In genomic region chr19:54899646-54900045, GRCh38 we compare ENCODE assay signal across 12 cellular contexts. TPM values are rescaled to one million over a fixed set of nuclear protein-coding genes. Genes with fewer than 3 reads are reported as not detected.
A peak's percentile ranks its signal among the peaks of the same experiment; 100 is the strongest.
DNase-seq lines count a peak whose midpoint lies in the region; TF ChIP-seq lines count a peak whose summit lies in the region.
"Not testable (repeated sequence)": the region's sequence is repeated elsewhere in the genome, so short reads cannot be mapped to it uniquely, and the experiment has no call there.
"Had no signal": no experiment of that assay in that cellular context is flagged by ENCODE, and none has a peak within 500 bp of the region (broad histone marks: within the 10 kb centered on the region; RNA-seq: fewer than 3 reads in every experiment).

No MANE protein-coding gene starts in this region.

- intact Hi-C loops in spleen (cut with DNase I; ENCODE audit: low total_unique reads), result not testable (repeated sequence)

- peak overlapping the region; percentile 52 for H3K4ac ChIP-seq in mesendoderm (ENCODE audit: low read depth, low read length)

- not testable (repeated sequence) for H4K8ac ChIP-seq in mesendoderm (ENCODE audit: low read depth, low read length)

- H3K27ac ChIP-seq in HEK293 (ENCODE audit: extremely low read depth, low read depth, low read length); endodermal cell (ENCODE audit: low read depth, low read length); spleen: not testable (repeated sequence)
- peak overlapping the region; percentile 48 for H3K27ac ChIP-seq in mesendoderm (ENCODE audit: low read depth, low read length)
- H3K27ac ChIP-seq in neutrophil, result peak overlapping the region; percentile 62

- H3K36me3 Mint-ChIP-seq in activated naive CD4-positive, alpha-beta T cell treated with anti-CD3 and anti-CD28 coated beads, Interleukin-2, amount 50 U/mL, for 24 hours, result not testable (repeated sequence)
- peaks cover 32% of the 10 kb centered on the region for H3K36me3 Mint-ChIP-seq in endodermal cell (ENCODE audit: low read depth)

- peak overlapping the region; percentile 73 for H2BK120ac ChIP-seq in mesendoderm (ENCODE audit: low read depth, low read length)

- H3K79me1 ChIP-seq in mesendoderm (ENCODE audit: low read length), result not testable (repeated sequence)

- not testable (repeated sequence) for TF ChIP-seq CTCF in HEK293 (tag by site-specific recombination; IDR thresholded peaks at IDR 0.05); endodermal cell (conservative IDR thresholded peaks at IDR 0.05); neutrophil (IDR thresholded peaks at IDR 0.05); spleen (IDR thresholded peaks at IDR 0.05 in 8 of 11, conservative IDR thresholded peaks at IDR 0.05 in 3 of 11)

- not testable (repeated sequence) for H3K9ac ChIP-seq in endodermal cell (ENCODE audit: extremely low read depth, low read length, poor library complexity, severe bottlenecking); mesendoderm (ENCODE audit: low read length)

- not testable (repeated sequence) for TF ChIP-seq POLR2A in spleen (IDR thresholded peaks at IDR 0.05)

- H3K18ac ChIP-seq in mesendoderm (ENCODE audit: low read length), result peak overlapping the region; percentile 80

- not testable (repeated sequence) for H3K9me3 ChIP-seq in HEK293 (ENCODE audit: control insufficient read depth, insufficient read depth, low read depth, low read length); endodermal cell (ENCODE audit: control insufficient read depth, low read length); neutrophil; spleen

- POLR2A ChIA-PET in HEK293 (lab: Yijun Ruan, JAX), result not testable (repeated sequence)

- H3K4me3 ChIP-seq in HEK293 (ENCODE audit: low read depth, low read length); mesendoderm (ENCODE audit: low read length); neutrophil (ENCODE audit: low read depth in 1 of 2, low read length in 1 of 2); spleen: not testable (repeated sequence)
- H3K4me3 ChIP-seq in endodermal cell (ENCODE audit: low read length), result peak overlapping the region; percentile 84

- WGBS in endodermal cell (ENCODE audit: insufficient coverage in 1 of 2, insufficient read length in 1 of 2), 2 experiments, result 84 to 89% methylated on average over 9 of the region's 9 CpGs
- WGBS in mesendoderm (ENCODE audit: extremely low coverage, insufficient coverage, low lambda C conversion rate), result no CpG with 5 or more reads among the region's 9 CpGs
- 76 to 92% (median 85%) methylated on average over 9 of the region's 9 CpGs for WGBS in spleen, 5 donors

- CTCF ChIA-PET in HEK293 (lab: Yijun Ruan, JAX), result not testable (repeated sequence)

- not testable (repeated sequence) for H2BK15ac ChIP-seq in mesendoderm (replicated peaks; ENCODE audit: low read depth)

- DNase-seq in endodermal cell (peak; percentile 29), spleen (peak; percentile 27)
- DNase-seq in mesendoderm, result not testable (repeated sequence)

- H3K79me2 ChIP-seq in mesendoderm (ENCODE audit: control insufficient read depth, insufficient read depth, low read length), result not testable (repeated sequence)

- not testable (repeated sequence) for H3K4me1 Mint-ChIP-seq in activated naive CD4-positive, alpha-beta T cell treated with anti-CD3 and anti-CD28 coated beads, Interleukin-2, amount 50 U/mL, for 24 hours
- H3K4me1 Mint-ChIP-seq in endodermal cell, result peaks cover 51% of the 10 kb centered on the region

- peak overlapping the region; percentile 20 for H3K27ac Mint-ChIP-seq in activated naive CD4-positive, alpha-beta T cell treated with anti-CD3 and anti-CD28 coated beads, Interleukin-2, amount 50 U/mL, for 24 hours
- H3K27ac Mint-ChIP-seq in endodermal cell, result peak overlapping the region; percentile 76

- H2AK5ac ChIP-seq in mesendoderm (ENCODE audit: low read length), result not testable (repeated sequence)

- H3K56ac ChIP-seq in mesendoderm (ENCODE audit: low read length), result not testable (repeated sequence)

- not testable (repeated sequence) for H3K27me3 ChIP-seq in endodermal cell (ENCODE audit: control insufficient read depth, insufficient read depth, low read length, poor library complexity, severe bottlenecking); mesendoderm (ENCODE audit: insufficient read depth, low read length, poor library complexity); neutrophil; spleen (replicated peaks in 1 of 7)

- not testable (repeated sequence) for H3K4me3 Mint-ChIP-seq in activated naive CD4-positive, alpha-beta T cell treated with anti-CD3 and anti-CD28 coated beads, Interleukin-2, amount 50 U/mL, for 24 hours
- peak overlapping the region; percentile 85 for H3K4me3 Mint-ChIP-seq in endodermal cell

- H3K23ac ChIP-seq in mesendoderm (ENCODE audit: low read length), result not testable (repeated sequence)

- not testable (repeated sequence) for H4K5ac ChIP-seq in mesendoderm (ENCODE audit: low read length)

- H3K36me3 ChIP-seq in HEK293 (ENCODE audit: control insufficient read depth in 2 of 2, insufficient read depth in 1 of 2, low read length in 2 of 2); mesendoderm (ENCODE audit: control insufficient read depth, insufficient read depth, low read length); neutrophil; spleen: not testable (repeated sequence)
- H3K36me3 ChIP-seq in endodermal cell (ENCODE audit: control insufficient read depth, insufficient read depth, low read length), result peaks cover 42% of the 10 kb centered on the region

- not testable (repeated sequence) for H2BK5ac ChIP-seq in mesendoderm (ENCODE audit: low read length)

- H3K27me3 Mint-ChIP-seq in activated naive CD4-positive, alpha-beta T cell treated with anti-CD3 and anti-CD28 coated beads, Interleukin-2, amount 50 U/mL, for 24 hours, result peaks cover 18% of the 10 kb centered on the region
- not testable (repeated sequence) for H3K27me3 Mint-ChIP-seq in endodermal cell (ENCODE audit: insufficient read depth)

- H3K4me1 ChIP-seq in HEK293 (ENCODE audit: control insufficient read depth, insufficient read depth, low read length); endodermal cell (ENCODE audit: control insufficient read depth, insufficient read depth, low read length); mesendoderm (ENCODE audit: control insufficient read depth, low read depth, low read length): not testable (repeated sequence)
- peaks cover 37 to 44% of the 10 kb centered on the region in 2 experiments for H3K4me1 ChIP-seq in neutrophil (ENCODE audit: control insufficient read depth in 1 of 2, insufficient read depth in 1 of 2, low read depth in 1 of 2, low read length in 1 of 2)
- peaks cover 0 to 19% (median 0%) of the 10 kb centered on the region in 6 donors for H3K4me1 ChIP-seq in spleen

- H3K9me3 Mint-ChIP-seq in activated naive CD4-positive, alpha-beta T cell treated with anti-CD3 and anti-CD28 coated beads, Interleukin-2, amount 50 U/mL, for 24 hours; endodermal cell: not testable (repeated sequence)

- H3K4me2 ChIP-seq in mesendoderm (ENCODE audit: low read length), result not testable (repeated sequence)

TF ChIP-seq in HEK293, 187 proteins besides CTCF, POLR2A, EP300 and RAD21:
- peak; percentile 39; the same call in 1 of the 2 replicates for TF ChIP-seq PRDM1 (tag by site-specific recombination; IDR thresholded peaks at IDR 0.05)

RNA-seq across cellular contexts. Expression of gene NCR1, which starts 6.3 kb away (rescaled TPM):
- total RNA-seq in endodermal cell, result 10 to 100 TPM; 24.4 to 34.5 TPM
- 7.2 TPM for polyA plus RNA-seq in endodermal cell (2013, experiment 1 of 2)
- polyA plus RNA-seq in endodermal cell (2013, experiment 2 of 2), result 6.8 TPM
- 4.1 TPM for polyA plus RNA-seq in mesendoderm (2013, experiment 1 of 2)
- polyA plus RNA-seq in mesendoderm (2013, experiment 2 of 2), result 3.6 TPM
- 10 to 100 TPM in 5 of 7 donors, 1 to 10 TPM in 2; 8.2 to 16.7 (median 11.8) TPM for total RNA-seq in spleen
- polyA plus RNA-seq in spleen, result 1 to 10 TPM in 1 of 3 donors, under 1 TPM in 2; 0.33 to 1.3 (median 0.50) TPM
- total RNA-seq: A673; Calu3; CD4-positive, alpha-beta T cell had no signal
- polyA plus RNA-seq: AG04450 had no signal

RNA-seq across cellular contexts. Expression of gene FCAR, which starts 25.6 kb away (rescaled TPM):
- not detected for total RNA-seq in endodermal cell
- not detected for polyA plus RNA-seq in endodermal cell (2013, experiment 1 of 2)
- not detected for polyA plus RNA-seq in endodermal cell (2013, experiment 2 of 2)
- polyA plus RNA-seq in mesendoderm (2013, experiment 1 of 2), result not detected
- not detected for polyA plus RNA-seq in mesendoderm (2013, experiment 2 of 2)
- total RNA-seq in spleen, result 10 to 100 TPM; 17.4 to 86.3 (median 32.8) TPM
- 1 to 10 TPM in 2 of 3 donors, under 1 TPM in 1; 0.59 to 3.7 (median 1.1) TPM for polyA plus RNA-seq in spleen
- total RNA-seq: A673, Caco-2, Calu3 had no signal
- polyA plus RNA-seq: AG04450 had no signal

RNA-seq across cellular contexts. Expression of gene NLRP7, which starts 47.7 kb away (rescaled TPM):
- 1 to 10 TPM in 1 of 2 donors, under 1 TPM in 1; 0.93 to 1.0 TPM for total RNA-seq in endodermal cell
- polyA plus RNA-seq in endodermal cell (2013, experiment 1 of 2), result not detected
- not detected for polyA plus RNA-seq in endodermal cell (2013, experiment 2 of 2)
- polyA plus RNA-seq in mesendoderm (2013, experiment 1 of 2), result 0.58 TPM
- 0.62 TPM for polyA plus RNA-seq in mesendoderm (2013, experiment 2 of 2)
- total RNA-seq in spleen, result 1 to 10 TPM in 1 of 7 donors, under 1 TPM in 6; 0.09 to 1.3 (median 0.36) TPM
- under 1 TPM; 0.09 to 0.11 (median 0.10) TPM for polyA plus RNA-seq in spleen
- total RNA-seq: A673; Calu3; CD4-positive, alpha-beta T cell; CD8-positive, alpha-beta T cell had no signal
- polyA plus RNA-seq: AG04450 had no signal

RNA-seq across cellular contexts. Expression of gene KIR3DL2, which starts 49.4 kb away (rescaled TPM):
- total RNA-seq in endodermal cell (not detected), spleen (1 to 10 TPM in 5 of 7 donors, under 1 TPM in 2; 0.39 to 2.7 (median 1.0) TPM)
- polyA plus RNA-seq in endodermal cell (2013, experiment 1 of 2), result not detected
- polyA plus RNA-seq in endodermal cell (2013, experiment 2 of 2), result not detected
- not detected for polyA plus RNA-seq in mesendoderm (2013, experiment 1 of 2)
- polyA plus RNA-seq in mesendoderm (2013, experiment 2 of 2), result not detected
- polyA plus RNA-seq in spleen, result under 1 TPM; 0.13 to 0.59 (median 0.19) TPM
- total RNA-seq: A673, Caco-2, Calu3 had no signal
- polyA plus RNA-seq: AG04450 had no signal

Comparison
In these comparisons a context has a peak if more than half of its experiments do, and no peak if none do; other contexts are left out.
1. RNA of gene FCAR, which starts 25.6 kb away (total RNA-seq): 17.4 to 86.3 TPM in spleen; not detected in endodermal cell; every median in the first group is over 10 times any median in the second.